Comparison of ENCODE assay signal across 8 cellular contexts in genomic region chr1:214123061-214123784, GRCh38.
DNase-seq lines count a peak whose midpoint lies in the region; ATAC-seq and TF ChIP-seq lines count a peak whose summit lies in the region.

No MANE protein-coding gene starts in this region.

- H3K18ac ChIP-seq in neuronal stem cell (ENCODE audit: low read length): no peak overlapping the region

- DNase-seq in stimulated activated CD4-positive, alpha-beta T cell treated with anti-CD3 and anti-CD28 coated beads, Interleukin-15, amount 100 ng/mL, for 24 hours: peak; percentile 8
- DNase-seq in stimulated activated CD4-positive, alpha-beta T cell treated with anti-CD3 and anti-CD28 coated beads, Interleukin-12 subunit alpha, Interleukin-12 subunit beta, amount 100 ng/mL, for 4 hours: no peak
- DNase-seq in NCI-H1930 (lab: John Stamatoyannopoulos, UW) (peak; percentile 50 to 51), UCSD-AML1 (lab: John Stamatoyannopoulos, UW; ENCODE audit: unreplicated experiment) (peak; percentile 13), fibroblast of the aortic adventitia (ENCODE audit: low read depth) (peak; percentile 72), neuronal stem cell (ENCODE audit: low spot score) (peak; percentile 61)

- H2BK5ac ChIP-seq in neuronal stem cell (ENCODE audit: low read length): no peak overlapping the region

- H3K4me1 ChIP-seq in neuronal stem cell (ENCODE audit: control insufficient read depth in 2 of 2, insufficient read depth in 1 of 2, low read depth in 1 of 2, low read length in 2 of 2): peaks cover 0 to 7% of the 10 kb centered on the region in 2 donors

- no peak overlapping the region for H2BK12ac ChIP-seq in neuronal stem cell (ENCODE audit: low read length)

- H3K23ac ChIP-seq in neuronal stem cell (ENCODE audit: low read depth, low read length, poor library complexity): no peak overlapping the region

- no peak overlapping the region for H3K4ac ChIP-seq in neuronal stem cell (ENCODE audit: low read length)

- ATAC-seq in HG02798 (IDR thresholded peaks at IDR 0.05; ENCODE audit: poor library complexity, unreplicated experiment) (peak; percentile 72), HG02571 (IDR thresholded peaks at IDR 0.05; ENCODE audit: unreplicated experiment) (no peak)

- no peak overlapping the region for H4K8ac ChIP-seq in neuronal stem cell (ENCODE audit: low read depth, low read length)

- no peak overlapping the region for H2BK15ac ChIP-seq in neuronal stem cell (ENCODE audit: low read length)

- H3K4me3 ChIP-seq in fibroblast of the aortic adventitia (ENCODE audit: low read depth, low read length) (no peak overlapping the region), neuronal stem cell (ENCODE audit: low read length in 2 of 2) (no peak overlapping the region)

- TF ChIP-seq CTCF in fibroblast of the aortic adventitia (IDR thresholded peaks at IDR 0.05; ENCODE audit: insufficient read depth, low read length): peak; percentile 68

- H3K4me2 ChIP-seq in neuronal stem cell (ENCODE audit: insufficient read depth, low read length, poor library complexity, severe bottlenecking): no peak overlapping the region

- no CpG with 5 or more reads among the region's 7 CpGs for WGBS in neuronal stem cell (ENCODE audit: extremely low coverage in 2 of 2, insufficient read length in 2 of 2, insufficient replicate concordance in 1 of 2), 2 donors

- H3K9ac ChIP-seq in neuronal stem cell (ENCODE audit: low read depth, low read length, poor library complexity): no peak overlapping the region

- H2AK5ac ChIP-seq in neuronal stem cell (ENCODE audit: low read depth, low read length): no peak overlapping the region

- no peak overlapping the region for H4K91ac ChIP-seq in neuronal stem cell (ENCODE audit: low read depth, low read length, poor library complexity)

- no peak overlapping the region for H2AFZ ChIP-seq in neuronal stem cell (ENCODE audit: low read length)

- no peak overlapping the region for H3K14ac ChIP-seq in neuronal stem cell (ENCODE audit: low read length)

- H3K9me3 ChIP-seq in neuronal stem cell (replicated peaks in 1 of 2; ENCODE audit: control insufficient read depth in 2 of 2, insufficient read depth in 1 of 2, low read depth in 1 of 2, low read length in 2 of 2): peaks cover 2% of the 10 kb centered on the region in 2 donors

- H3K27me3 ChIP-seq in neuronal stem cell (ENCODE audit: control insufficient read depth in 3 of 3, insufficient read depth in 3 of 3, low read depth in 1 of 3, low read length in 3 of 3): peaks cover 0 to 18% (median 0%) of the 10 kb centered on the region in 3 experiments

- no peak overlapping the region for H2BK120ac ChIP-seq in neuronal stem cell (ENCODE audit: low read depth, low read length)

- H3K79me1 ChIP-seq in neuronal stem cell (ENCODE audit: low read depth, low read length): no peaks in the 10 kb centered on the region

- H3K27ac ChIP-seq in neuronal stem cell (replicated peaks; ENCODE audit: low read length): no peak overlapping the region

- H3K36me3 ChIP-seq in neuronal stem cell (replicated peaks in 1 of 2; ENCODE audit: control insufficient read depth in 2 of 2, insufficient read depth in 2 of 2, low read length in 2 of 2): no peaks in the 10 kb centered on the region
